Comparison of ENCODE assay signal across 17 cellular contexts in genomic region chr21:29121759-29122158, GRCh38. TPM values are rescaled to one million over a fixed set of nuclear protein-coding genes. Genes with fewer than 3 reads are reported as not detected.
DNase-seq lines count a peak whose midpoint lies in the region; ATAC-seq and TF ChIP-seq lines count a peak whose summit lies in the region.
"Had no signal": no experiment of that assay in that cellular context is flagged by ENCODE, and none has a peak within 500 bp of the region (broad histone marks: within the 10 kb centered on the region; RNA-seq: fewer than 3 reads in every experiment).

No MANE protein-coding gene starts in this region.

- DNase-seq in NCI-H526 (lab: John Stamatoyannopoulos, UW) (peak; percentile 11 to 66), NCI-H526 treated with DMSO at 0.1 percent for 48 hours (lab: John Stamatoyannopoulos, UW) (no peak), right atrium auricular region (ENCODE audit: low spot score) (no peak), foreskin melanocyte (no peak)
- peak; percentile 5 for DNase-seq in stimulated activated naive B cell treated with anti-CD40 and anti-IgM and Interleukin-4, amounts not matched to agents 10 μg/mL and 1 μg/mL and 100 μg/mL, for 72 hours
- DNase-seq in stimulated activated CD4-positive, alpha-beta T cell treated with anti-CD3 and anti-CD28 coated beads, Interleukin-1b, Interleukin-23, amount 100 ng/mL, for 48 hours: no peak
- DNase-seq: activated CD4-positive, alpha-beta T cell treated with anti-CD3 and anti-CD28 coated beads for 48 hours; activated gamma-delta T cell treated with Interleukin-2 at 50 U/mL for 16 hours; Caco-2; hippocampal formation; NCI-H510A treated with DMSO at 0.1 percent for 48 hours; SK-N-SH had no signal

- H3K4me3 Mint-ChIP-seq in stimulated activated naive B cell treated with anti-CD40 and anti-IgM and Interleukin-4, amounts not matched to agents 10 μg/mL and 1 μg/mL and 100 μg/mL, for 72 hours: no peak overlapping the region
- H3K4me3 Mint-ChIP-seq: stimulated activated naive CD8-positive, alpha-beta T cell treated with anti-CD3 and anti-CD28 coated beads, Interleukin-15, Interleukin-2, amounts not matched to agents 100 ng/mL and 50 ng/mL, for 24 hours had no signal

- no peaks in the 10 kb centered on the region for H3K9me3 Mint-ChIP-seq in stimulated activated naive B cell treated with anti-CD40 and anti-IgM and Interleukin-4, amounts not matched to agents 10 μg/mL and 1 μg/mL and 100 μg/mL, for 72 hours
- H3K9me3 Mint-ChIP-seq: stimulated activated naive CD8-positive, alpha-beta T cell treated with anti-CD3 and anti-CD28 coated beads, Interleukin-15, Interleukin-2, amounts not matched to agents 100 ng/mL and 50 ng/mL, for 24 hours had no signal

- peak; percentile 55 for ATAC-seq in GM21737 (IDR thresholded peaks at IDR 0.05; ENCODE audit: unreplicated experiment)
- ATAC-seq in HG03280 (IDR thresholded peaks at IDR 0.05; ENCODE audit: unreplicated experiment): peak; percentile 72
- ATAC-seq in stimulated activated naive B cell treated with anti-CD40 and anti-IgM and Interleukin-4, amounts not matched to agents 10 μg/mL and 1 μg/mL and 100 μg/mL, for 72 hours (replicated peaks): peak; percentile 59 to 78

- no peaks in the 10 kb centered on the region for H3K4me1 ChIP-seq in right atrium auricular region
- H3K4me1 ChIP-seq: Caco-2 had no signal

- peaks cover 0 to 9% of the 10 kb centered on the region in 2 donors for H3K4me1 Mint-ChIP-seq in stimulated activated naive B cell treated with anti-CD40 and anti-IgM and Interleukin-4, amounts not matched to agents 10 μg/mL and 1 μg/mL and 100 μg/mL, for 72 hours

- H3K27ac Mint-ChIP-seq in stimulated activated naive B cell treated with anti-CD40 and anti-IgM and Interleukin-4, amounts not matched to agents 10 μg/mL and 1 μg/mL and 100 μg/mL, for 72 hours: no peak overlapping the region
- H3K27ac Mint-ChIP-seq: stimulated activated naive CD8-positive, alpha-beta T cell treated with anti-CD3 and anti-CD28 coated beads, Interleukin-15, Interleukin-2, amounts not matched to agents 100 ng/mL and 50 ng/mL, for 24 hours had no signal

- H3K27ac ChIP-seq in right atrium auricular region: no peak overlapping the region
- H3K27ac ChIP-seq: 22Rv1, HL-60 had no signal

- no peaks in the 10 kb centered on the region for H3K27me3 ChIP-seq in right atrium auricular region

- no peak overlapping the region for H3K4me3 ChIP-seq in right atrium auricular region

- H3K36me3 Mint-ChIP-seq in stimulated activated naive B cell treated with anti-CD40 and anti-IgM and Interleukin-4, amounts not matched to agents 10 μg/mL and 1 μg/mL and 100 μg/mL, for 72 hours: peaks cover 4 to 5% of the 10 kb centered on the region in 2 donors

- no peaks in the 10 kb centered on the region for H3K27me3 Mint-ChIP-seq in stimulated activated naive B cell treated with anti-CD40 and anti-IgM and Interleukin-4, amounts not matched to agents 10 μg/mL and 1 μg/mL and 100 μg/mL, for 72 hours
- H3K27me3 Mint-ChIP-seq: stimulated activated naive CD8-positive, alpha-beta T cell treated with anti-CD3 and anti-CD28 coated beads, Interleukin-15, Interleukin-2, amounts not matched to agents 100 ng/mL and 50 ng/mL, for 24 hours had no signal

- H3K9me3 ChIP-seq in right atrium auricular region: no peaks in the 10 kb centered on the region
- H3K9me3 ChIP-seq: Caco-2, SK-N-SH had no signal

- TF ChIP-seq CTCF in right atrium auricular region (IDR thresholded peaks at IDR 0.05): no peak

- H3K36me3 ChIP-seq in right atrium auricular region: no peaks in the 10 kb centered on the region

RNA-seq across cellular contexts. Expression of gene MAP3K7CL, which starts 8.7 kb away (rescaled TPM):
- total RNA-seq in right atrium auricular region: 10 to 100 TPM in 1 of 2 donors, 1 to 10 TPM in 1; 1.7 to 15.5 TPM

RNA-seq across cellular contexts. Expression of gene CCT8, which starts 48.3 kb away (rescaled TPM):
- total RNA-seq in right atrium auricular region: 10 to 100 TPM; 89.5 to 91.8 TPM

Comparison
In these comparisons a context has a peak if more than half of its experiments do, and no peak if none do; other contexts are left out.
1. DNase-seq: peak in NCI-H526 (2 of 2) and stimulated activated naive B cell treated with anti-CD40 and anti-IgM and Interleukin-4, amounts not matched to agents 10 μg/mL and 1 μg/mL and 100 μg/mL, for 72 hours (single experiment); none in NCI-H526 treated with DMSO at 0.1 percent for 48 hours (single experiment), stimulated activated CD4-positive, alpha-beta T cell treated with anti-CD3 and anti-CD28 coated beads, Interleukin-1b, Interleukin-23, amount 100 ng/mL, for 48 hours (single experiment), right atrium auricular region (single experiment) and foreskin melanocyte (single experiment).
2. Peak in every context shown above with its lines, with median percentiles within 50 percentile points of each other: ATAC-seq.